13 cellular contexts compared by ENCODE assay signal in genomic region chr5:149526855-149527590, GRCh38. TPM values are rescaled to one million over a fixed set of nuclear protein-coding genes. Genes with fewer than 3 reads are reported as not detected.
DNase-seq lines count a peak whose midpoint lies in the region; ATAC-seq, FAIRE-seq and TF ChIP-seq lines count a peak whose summit lies in the region.
"Had no signal": no experiment of that assay in that cellular context is flagged by ENCODE, and none has a peak within 500 bp of the region (broad histone marks: within the 10 kb centered on the region; RNA-seq: fewer than 3 reads in every experiment).

No MANE protein-coding gene starts in this region.

- no peaks in the 10 kb centered on the region for H3K27me3 ChIP-seq in CD4-positive, CD25-positive, alpha-beta regulatory T cell (ENCODE audit: control insufficient read depth, insufficient read depth, low read length)
- H3K27me3 ChIP-seq: BLaER1 treated with 17β-estradiol and CSF1 and Interleukin-3, amounts not matched to agents 10 nM and 100 nM had no signal

- DNase-seq in CD4-positive, CD25-positive, alpha-beta regulatory T cell: no peak
- no peak for DNase-seq in T-helper 17 cell
- peak; percentile 32 for DNase-seq in fibroblast of mammary gland (ENCODE audit: low read depth)
- no peak for DNase-seq in naive thymus-derived CD8-positive, alpha-beta T cell
- DNase-seq in HTR-8/SVneo (ENCODE audit: insufficient read length, low spot score): no peak
- no peak for DNase-seq in HCEC 1CT
- DNase-seq: activated naive CD4-positive, alpha-beta T cell treated with anti-CD3 and anti-CD28 coated beads, Interleukin-2, amount 50 U/mL, for 16 hours; NCI-H2081 treated with DMSO at 0.1 percent for 48 hours had no signal

- no peaks in the 10 kb centered on the region for H3K9me3 ChIP-seq in CD4-positive, CD25-positive, alpha-beta regulatory T cell (ENCODE audit: control insufficient read depth in 2 of 2, low read length in 2 of 2)
- no peaks in the 10 kb centered on the region for H3K9me3 ChIP-seq in T-helper 17 cell (ENCODE audit: control insufficient read depth, low read length, poor library complexity, severe bottlenecking)
- H3K9me3 ChIP-seq: BLaER1 treated with 17β-estradiol and CSF1 and Interleukin-3, amounts not matched to agents 10 nM and 100 nM had no signal

- TF ChIP-seq CTCF in fibroblast of mammary gland (conservative IDR thresholded peaks at IDR 0.05; ENCODE audit: control insufficient read depth, insufficient read depth, low read depth, low read length): no peak

- no peaks in the 10 kb centered on the region for H3K9me3 Mint-ChIP-seq in CD4-positive, CD25-positive, alpha-beta regulatory T cell
- no peaks in the 10 kb centered on the region for H3K9me3 Mint-ChIP-seq in naive thymus-derived CD8-positive, alpha-beta T cell

- POLR2A ChIA-PET in naive thymus-derived CD8-positive, alpha-beta T cell (lab: Charles Lee): interaction anchor here (1.0 kb wide), 1 partner anchor 14 kb away, joined by 16 read pairs; no protein-coding TSS in a partner anchor

- no peak overlapping the region for H3K27ac ChIP-seq in CD4-positive, CD25-positive, alpha-beta regulatory T cell (ENCODE audit: insufficient read depth, low read length, poor library complexity, severe bottlenecking)
- H3K27ac ChIP-seq: BLaER1 treated with 17β-estradiol and CSF1 and Interleukin-3, amounts not matched to agents 10 nM and 100 nM had no signal

- peaks cover 29% of the 10 kb centered on the region for H3K36me3 ChIP-seq in CD4-positive, CD25-positive, alpha-beta regulatory T cell (ENCODE audit: control insufficient read depth, insufficient read depth, low read length)

- H3K4me1 ChIP-seq in CD4-positive, CD25-positive, alpha-beta regulatory T cell (ENCODE audit: control insufficient read depth, insufficient read depth, low read length, poor library complexity, severe bottlenecking): peaks cover 67% of the 10 kb centered on the region

- FAIRE-seq in HTR-8/SVneo (lab: Jason Lieb, UNC): no peak

- peaks cover 21% of the 10 kb centered on the region for H3K36me3 Mint-ChIP-seq in CD4-positive, CD25-positive, alpha-beta regulatory T cell
- H3K36me3 Mint-ChIP-seq in T-helper 17 cell (ENCODE audit: low read depth): peaks cover 9% of the 10 kb centered on the region
- peaks cover 3 to 41% (median 17%) of the 10 kb centered on the region in 3 donors for H3K36me3 Mint-ChIP-seq in naive thymus-derived CD8-positive, alpha-beta T cell

- ATAC-seq in CD4-positive, CD25-positive, alpha-beta regulatory T cell (ENCODE audit: low read depth in 2 of 2): no peak
- no peak for ATAC-seq in T-helper 17 cell
- ATAC-seq in naive thymus-derived CD8-positive, alpha-beta T cell: no peak
- no peak for ATAC-seq in HG02840 (IDR thresholded peaks at IDR 0.05; ENCODE audit: low FRiP score, unreplicated experiment)
- no peak for ATAC-seq in GM21723 (IDR thresholded peaks at IDR 0.05; ENCODE audit: unreplicated experiment)
- ATAC-seq: activated CD4-positive, CD25-positive, alpha-beta regulatory T cell treated with anti-CD3 and anti-CD28 coated beads, Interleukin-2, amount 50 U/mL, for 24 hours had no signal

- peak overlapping the region in 2 of 3 donors; percentile 18 to 56 for H3K27ac Mint-ChIP-seq in CD4-positive, CD25-positive, alpha-beta regulatory T cell
- H3K27ac Mint-ChIP-seq in T-helper 17 cell: peak overlapping the region; percentile 91
- peak overlapping the region in 9 of 10 donors; percentile 26 to 74 (median 49) for H3K27ac Mint-ChIP-seq in naive thymus-derived CD8-positive, alpha-beta T cell

- peak overlapping the region in 3 of 4 donors; percentile 38 to 52 (median 42) for H3K4me3 Mint-ChIP-seq in CD4-positive, CD25-positive, alpha-beta regulatory T cell
- peak overlapping the region; percentile 45 for H3K4me3 Mint-ChIP-seq in T-helper 17 cell
- H3K4me3 Mint-ChIP-seq in naive thymus-derived CD8-positive, alpha-beta T cell: peak overlapping the region in 9 of 10 donors; percentile 21 to 66 (median 39)

- no peaks in the 10 kb centered on the region for H3K27me3 Mint-ChIP-seq in CD4-positive, CD25-positive, alpha-beta regulatory T cell
- H3K27me3 Mint-ChIP-seq in T-helper 17 cell: no peaks in the 10 kb centered on the region
- no peaks in the 10 kb centered on the region for H3K27me3 Mint-ChIP-seq in naive thymus-derived CD8-positive, alpha-beta T cell

- H3K4me3 ChIP-seq in CD4-positive, CD25-positive, alpha-beta regulatory T cell (ENCODE audit: low read depth, low read length): peak overlapping the region; percentile 55
- no peak overlapping the region for H3K4me3 ChIP-seq in fibroblast of mammary gland (ENCODE audit: control insufficient read depth, low read depth, low read length)
- H3K4me3 ChIP-seq: BLaER1 treated with 17β-estradiol and CSF1 and Interleukin-3, amounts not matched to agents 10 nM and 100 nM; skin epidermis had no signal

- H3K4me1 Mint-ChIP-seq in CD4-positive, CD25-positive, alpha-beta regulatory T cell: peaks cover 63 to 93% (median 80%) of the 10 kb centered on the region in 4 donors
- peaks cover 59% of the 10 kb centered on the region for H3K4me1 Mint-ChIP-seq in T-helper 17 cell
- H3K4me1 Mint-ChIP-seq in naive thymus-derived CD8-positive, alpha-beta T cell: peaks cover 35 to 92% (median 87%) of the 10 kb centered on the region in 4 donors

RNA-seq across cellular contexts. Expression of gene CSNK1A1, which starts 24.2 kb away (rescaled TPM):
- 234 TPM for total RNA-seq in CD4-positive, CD25-positive, alpha-beta regulatory T cell
- 100 to 1,000 TPM; 134 to 152 (median 147) TPM for polyA plus RNA-seq in CD4-positive, CD25-positive, alpha-beta regulatory T cell
- 100 to 1,000 TPM; 192 to 212 TPM for total RNA-seq in T-helper 17 cell
- total RNA-seq in naive thymus-derived CD8-positive, alpha-beta T cell: 100 to 1,000 TPM; 175 to 197 TPM
- 100 to 1,000 TPM; 133 to 143 (median 137) TPM for polyA plus RNA-seq in naive thymus-derived CD8-positive, alpha-beta T cell

RNA-seq across cellular contexts. Expression of gene ARHGEF37, which starts 54.3 kb away (rescaled TPM):
- total RNA-seq in CD4-positive, CD25-positive, alpha-beta regulatory T cell: 1.8 TPM
- under 1 TPM in 3 of 4 donors, not detected in 1; 0.20 to 0.55 (median 0.45) TPM for polyA plus RNA-seq in CD4-positive, CD25-positive, alpha-beta regulatory T cell
- total RNA-seq in T-helper 17 cell: under 1 TPM; 0.25 to 0.76 TPM
- 1 to 10 TPM in 1 of 2 experiments, not detected in 1; 1.2 TPM for total RNA-seq in naive thymus-derived CD8-positive, alpha-beta T cell
- polyA plus RNA-seq in naive thymus-derived CD8-positive, alpha-beta T cell: not detected

Comparison
In these comparisons a context has a peak if more than half of its experiments do, and no peak if none do; other contexts are left out.
1. H3K27ac Mint-ChIP-seq: peak in every context shown above with its lines; median percentile 91 in T-helper 17 cell; 49 in naive thymus-derived CD8-positive, alpha-beta T cell; 37 in CD4-positive, CD25-positive, alpha-beta regulatory T cell.